In genomic region chr20:36098364-36098763, GRCh38 we compare ENCODE assay signal across 10 cellular contexts. TPM values are rescaled to one million over a fixed set of nuclear protein-coding genes. Genes with fewer than 3 reads are reported as not detected.
DNase-seq lines count a peak whose midpoint lies in the region; ATAC-seq, FAIRE-seq and TF ChIP-seq lines count a peak whose summit lies in the region.
"Had no signal": no experiment of that assay in that cellular context is flagged by ENCODE, and none has a peak within 500 bp of the region (broad histone marks: within the 10 kb centered on the region; RNA-seq: fewer than 3 reads in every experiment).

No MANE protein-coding gene starts in this region.

- ATAC-seq in GM12878: peak; percentile 90
- peak; percentile 6 to 14 for ATAC-seq in lower lobe of right lung

- in situ Hi-C loops in GM12878 (cut with MboI): no loop called here

- H3K4me1 Mint-ChIP-seq in activated CD4-positive, alpha-beta T cell treated with anti-CD3 and anti-CD28 coated beads, Interleukin-2, amount 10 ng/mL, durations not matched to agents 7 days and 5 days: peaks cover 17% of the 10 kb centered on the region

- no peak for TF ChIP-seq RAD21 in GM12878 (IDR thresholded peaks at IDR 0.05; ENCODE audit: insufficient read depth, low read depth, low read length)

- intact Hi-C loops in GM12878 (cut with micrococcal nuclease; ENCODE audit: unreplicated experiment) (no loop called here), lower lobe of right lung (cut with DNase I) (no loop called here)

- H3K27ac Mint-ChIP-seq in activated CD4-positive, alpha-beta T cell treated with anti-CD3 and anti-CD28 coated beads, Interleukin-2, amount 10 ng/mL, durations not matched to agents 7 days and 5 days: no peak overlapping the region

- TF ChIP-seq EP300 in GM12878 (IDR thresholded peaks at IDR 0.05; ENCODE audit: borderline replicate concordance in 1 of 2, control insufficient read depth in 1 of 2, low read depth in 2 of 2, low read length in 2 of 2): peak in 1 of 2 experiments; percentile 46; a peak in 1 of 4 replicates

- POLR2A ChIA-PET in GM12878 (lab: Charles Lee): no interaction called here
- POLR2A ChIA-PET in activated CD4-positive, alpha-beta T cell treated with anti-CD3 and anti-CD28 coated beads, Interleukin-2, amount 10 ng/mL, durations not matched to agents 7 days and 5 days (lab: Charles Lee): interaction anchor here (0.6 to 0.8 kb wide), 2 partner anchors 108 to 426 kb away, joined by 3 read pairs; no protein-coding TSS in a partner anchor

- RAD21 ChIA-PET in GM12878 (lab: Charles Lee; ENCODE audit: unreplicated experiment): interaction anchor here (1.2 to 1.6 kb wide), 5 partner anchors 16 to 45 kb away, joined by 3 to 6 read pairs (median 3); no protein-coding TSS in a partner anchor

- H4K20me1 ChIP-seq in GM12878 (ENCODE audit: control insufficient read depth, insufficient read depth): no peaks in the 10 kb centered on the region

- peak overlapping the region; percentile 40 for H2AFZ ChIP-seq in GM12878 (ENCODE audit: control insufficient read depth, low read depth, low read length)

- H3K27me3 ChIP-seq in GM12878 (replicated peaks in 1 of 2; ENCODE audit: control insufficient read depth in 2 of 2, insufficient read depth in 2 of 2, low read length in 1 of 2) (peaks cover 0 to 8% of the 10 kb centered on the region in 2 experiments; a peak in 2 of 4 replicates), lower lobe of right lung (ENCODE audit: low read depth) (no peaks in the 10 kb centered on the region)
- H3K27me3 ChIP-seq: uterus had no signal

- peaks cover 19% of the 10 kb centered on the region for H3K27me3 Mint-ChIP-seq in activated CD4-positive, alpha-beta T cell treated with anti-CD3 and anti-CD28 coated beads, Interleukin-2, amount 10 ng/mL, durations not matched to agents 7 days and 5 days

- H3K27ac ChIP-seq in GM12878 (ENCODE audit: control insufficient read depth, insufficient read depth) (peak overlapping the region; percentile 35), lower lobe of right lung (peak overlapping the region; percentile 59)

- no peak for TF ChIP-seq CTCF in GM12878 (IDR thresholded peaks at IDR 0.05 in 2 of 3, conservative IDR thresholded peaks at IDR 0.05 in 1 of 3; ENCODE audit: control insufficient read depth in 2 of 3, extremely low read depth in 1 of 3, insufficient read depth in 1 of 3, low read depth in 3 of 3, low read length in 3 of 3)
- TF ChIP-seq CTCF in lower lobe of right lung (IDR thresholded peaks at IDR 0.05): no peak

- no peak for TF ChIP-seq POLR2A in GM12878 (IDR thresholded peaks at IDR 0.05; ENCODE audit: low read depth, low read length)

- no peaks in the 10 kb centered on the region for H3K79me2 ChIP-seq in GM12878 (ENCODE audit: control insufficient read depth, insufficient read depth, low read length)

- H3K9me3 Mint-ChIP-seq in activated CD4-positive, alpha-beta T cell treated with anti-CD3 and anti-CD28 coated beads, Interleukin-2, amount 10 ng/mL, durations not matched to agents 7 days and 5 days: no peaks in the 10 kb centered on the region

- DNase-seq in EL (peak; percentile 73), HS-5 (ENCODE audit: low read depth) (peak; percentile 69), GM12878 (ENCODE audit: low read depth, low spot score) (peak; percentile 67), lower lobe of right lung (no peak), NCI-H526 treated with DMSO at 0.1 percent for 48 hours (lab: John Stamatoyannopoulos, UW) (no peak)
- DNase-seq in effector CD8-positive, alpha-beta T cell (lab: John Stamatoyannopoulos, UW): no peak
- DNase-seq in activated CD4-positive, alpha-beta T cell treated with anti-CD3 and anti-CD28 coated beads, Interleukin-2, amount 50 U/mL, for 4 hours: no peak
- no peak for DNase-seq in activated CD4-positive, alpha-beta T cell treated with anti-CD3 and anti-CD28 coated beads, Interleukin-2, amount 10 ng/mL, durations not matched to agents 7 days and 5 days

- peak; percentile 18 for FAIRE-seq in GM12878 (lab: Jason Lieb, UNC)
- FAIRE-seq: TTC549 had no signal

- H3K4me3 Mint-ChIP-seq in activated CD4-positive, alpha-beta T cell treated with anti-CD3 and anti-CD28 coated beads, Interleukin-2, amount 10 ng/mL, durations not matched to agents 7 days and 5 days: no peak overlapping the region

- H3K9ac ChIP-seq in GM12878 (ENCODE audit: control insufficient read depth, insufficient read depth, low read length): no peak overlapping the region

- H3K4me1 ChIP-seq in GM12878 (ENCODE audit: control insufficient read depth, insufficient read depth, low read length) (peaks cover 18% of the 10 kb centered on the region), lower lobe of right lung (peaks cover 74% of the 10 kb centered on the region)
- H3K4me1 ChIP-seq: uterus had no signal

- CTCF ChIA-PET in GM12878 (lab: Yijun Ruan, JAX): interaction anchor here (0.7 to 1.9 kb wide), 7 partner anchors 16 to 107 kb away, joined by 3 to 13 read pairs (median 3); no protein-coding TSS in a partner anchor
- CTCF ChIA-PET in activated CD4-positive, alpha-beta T cell treated with anti-CD3 and anti-CD28 coated beads, Interleukin-2, amount 10 ng/mL, durations not matched to agents 7 days and 5 days (lab: Charles Lee): interaction anchor here (0.9 to 1.5 kb wide), 3 partner anchors 12 to 144 kb away, joined by 3 to 4 read pairs (median 3); partner anchors contain the start of gene SCAND1

- H3K4me3 ChIP-seq in GM12878 (no peak overlapping the region), lower lobe of right lung (no peak overlapping the region)
- H3K4me3 ChIP-seq: uterus had no signal

- H3K9me3 ChIP-seq in GM12878 (replicated peaks; ENCODE audit: control insufficient read depth, insufficient read depth, low read length) (no peaks in the 10 kb centered on the region), lower lobe of right lung (no peaks in the 10 kb centered on the region)
- H3K9me3 ChIP-seq: uterus had no signal

- H3K4me2 ChIP-seq in GM12878 (ENCODE audit: control insufficient read depth, insufficient read depth): peak overlapping the region; percentile 40; the same call in 1 of the 2 replicates

- SMC1A ChIA-PET in GM12878 (lab: Charles Lee; ENCODE audit: uncharacterized antibody, unreplicated experiment): interaction anchor here (1.0 to 3.2 kb wide), 7 partner anchors 9 to 106 kb away, joined by 3 to 10 read pairs (median 4); no protein-coding TSS in a partner anchor

- BruUV-seq in GM12878 (replicated peaks; lab: Mats Ljungman, UMichigan): no TSS peak

- H3K36me3 Mint-ChIP-seq in activated CD4-positive, alpha-beta T cell treated with anti-CD3 and anti-CD28 coated beads, Interleukin-2, amount 10 ng/mL, durations not matched to agents 7 days and 5 days (ENCODE audit: low read depth): no peaks in the 10 kb centered on the region

- H3K36me3 ChIP-seq in GM12878 (ENCODE audit: control insufficient read depth in 2 of 2, insufficient read depth in 2 of 2, low read length in 1 of 2): no peaks in the 10 kb centered on the region
- no peaks in the 10 kb centered on the region for H3K36me3 ChIP-seq in lower lobe of right lung
- H3K36me3 ChIP-seq: uterus had no signal

- 0% methylated on average over 2 of the region's 2 CpGs for WGBS in GM12878 (ENCODE audit: insufficient coverage, insufficient replicate concordance, low lambda C conversion rate, missing lambda C conversion rate)

RNA-seq across cellular contexts. Expression of gene EPB41L1, which starts 56.2 kb away (rescaled TPM):
- total RNA-seq in GM12878 (2013; cell fraction: nucleolus; rRNA removed): 0.95 and 2.5 TPM in 2 replicates
- 0.11 and 0.82 TPM in 2 replicates for total RNA-seq in GM12878 (2014; rRNA removed)
- 0.28 and 0.36 TPM in 2 replicates for total RNA-seq in GM12878 (2014; rRNA removed; fragmentation: Illumina TruSeq; extraction: Trizol)
- total RNA-seq in GM12878 (2021): 0.36 and 0.40 TPM in 2 replicates
- polyA plus RNA-seq in GM12878 (2011; ENCODE audit: low read depth): 0.25 TPM
- polyA plus RNA-seq in GM12878 (2011; rRNA removed): 1.8 and 3.2 TPM in 2 replicates
- 2.9 and 3.2 TPM in 2 replicates for polyA plus RNA-seq in GM12878 (2011; cell fraction: cytosol; rRNA removed)
- 2.8 and 2.9 TPM in 2 replicates for polyA plus RNA-seq in GM12878 (2011; cell fraction: nucleus; rRNA removed)
- polyA plus RNA-seq in GM12878 (2012): 0.22 and 0.44 TPM in 2 replicates
- 0.40 and 0.41 TPM in 2 replicates for polyA plus RNA-seq in GM12878 (2014; fragmentation: Illumina TruSeq; extraction: Trizol)
- under 1 TPM; 0.08 to 0.16 TPM for polyA plus RNA-seq in GM12878 (2014; fragmentation: Nextera tagmentation; extraction: Ambion mirVana)
- 0.45 and 0.56 TPM in 2 replicates for polyA plus RNA-seq in GM12878 (2014; rRNA removed)
- polyA plus RNA-seq in GM12878 (2016; fragmentation: Nextera tagmentation; extraction: Ambion mirVana): under 1 TPM; 0.24 to 0.27 TPM
- polyA minus RNA-seq in GM12878 (2011; rRNA and poly(A)+ RNA removed): 2.0 and 4.0 TPM in 2 replicates
- 1.5 and 1.7 TPM in 2 replicates for polyA minus RNA-seq in GM12878 (2011; cell fraction: cytosol; rRNA and poly(A)+ RNA removed)
- 0.73 and 1.1 TPM in 2 replicates for polyA minus RNA-seq in GM12878 (2011; cell fraction: nucleus; rRNA and poly(A)+ RNA removed)
- 68.9 TPM for total RNA-seq in lower lobe of right lung
- under 1 TPM in 1 of 2 experiments, not detected in 1; 0.22 TPM for total RNA-seq in activated CD4-positive, alpha-beta T cell treated with anti-CD3 and anti-CD28 coated beads, Interleukin-2, amount 10 ng/mL, durations not matched to agents 7 days and 5 days

Comparison
In these comparisons a context has a peak if more than half of its experiments do, and no peak if none do; other contexts are left out.
1. DNase-seq: peak in EL (single experiment), HS-5 (single experiment) and GM12878 (single experiment); none in lower lobe of right lung (single experiment), effector CD8-positive, alpha-beta T cell (single experiment), activated CD4-positive, alpha-beta T cell treated with anti-CD3 and anti-CD28 coated beads, Interleukin-2, amount 50 U/mL, for 4 hours (0 of 2), NCI-H526 treated with DMSO at 0.1 percent for 48 hours (single experiment) and activated CD4-positive, alpha-beta T cell treated with anti-CD3 and anti-CD28 coated beads, Interleukin-2, amount 10 ng/mL, durations not matched to agents 7 days and 5 days (single experiment).
2. RNA of gene EPB41L1, which starts 56.2 kb away (total RNA-seq): 68.9 TPM in lower lobe of right lung (single experiment); 0.11 to 2.5 TPM in GM12878 and 0.22 TPM in activated CD4-positive, alpha-beta T cell treated with anti-CD3 and anti-CD28 coated beads, Interleukin-2, amount 10 ng/mL, durations not matched to agents 7 days and 5 days; every median in the first group is over 10 times any median in the second.